In genomic region chr11:2868604-2869526, GRCh38 we compare ENCODE assay signal across 2 cellular contexts.
TF ChIP-seq lines count a peak whose summit lies in the region.

No MANE protein-coding gene starts in this region.

TF ChIP-seq in GM23338, 12 proteins besides CTCF, POLR2A, EP300 and RAD21 (continued from another document):
- TF ChIP-seq ETS1 (IDR thresholded peaks at IDR 0.05) (no peak), JUNB (IDR thresholded peaks at IDR 0.05; ENCODE audit: unreplicated experiment) (no peak), NANOG (IDR thresholded peaks at IDR 0.05; ENCODE audit: borderline replicate concordance) (no peak), EZH2 (IDR thresholded peaks at IDR 0.05; ENCODE audit: low read depth, unreplicated experiment) (no peak), EZH2phosphoT487 (IDR thresholded peaks at IDR 0.05; ENCODE audit: unreplicated experiment) (no peak), CREB1 (CRISPR knock-in tag; IDR thresholded peaks at IDR 0.05; ENCODE audit: low read depth) (no peak), ZNF114 (CRISPR knock-in tag; IDR thresholded peaks at IDR 0.05) (no peak), STAT1 (IDR thresholded peaks at IDR 0.05; ENCODE audit: unreplicated experiment) (no peak), POLR2AphosphoS5 (IDR thresholded peaks at IDR 0.05; ENCODE audit: low read depth) (no peak), REST (IDR thresholded peaks at IDR 0.05; ENCODE audit: unreplicated experiment) (no peak)
- TF ChIP-seq, protein P1, sequence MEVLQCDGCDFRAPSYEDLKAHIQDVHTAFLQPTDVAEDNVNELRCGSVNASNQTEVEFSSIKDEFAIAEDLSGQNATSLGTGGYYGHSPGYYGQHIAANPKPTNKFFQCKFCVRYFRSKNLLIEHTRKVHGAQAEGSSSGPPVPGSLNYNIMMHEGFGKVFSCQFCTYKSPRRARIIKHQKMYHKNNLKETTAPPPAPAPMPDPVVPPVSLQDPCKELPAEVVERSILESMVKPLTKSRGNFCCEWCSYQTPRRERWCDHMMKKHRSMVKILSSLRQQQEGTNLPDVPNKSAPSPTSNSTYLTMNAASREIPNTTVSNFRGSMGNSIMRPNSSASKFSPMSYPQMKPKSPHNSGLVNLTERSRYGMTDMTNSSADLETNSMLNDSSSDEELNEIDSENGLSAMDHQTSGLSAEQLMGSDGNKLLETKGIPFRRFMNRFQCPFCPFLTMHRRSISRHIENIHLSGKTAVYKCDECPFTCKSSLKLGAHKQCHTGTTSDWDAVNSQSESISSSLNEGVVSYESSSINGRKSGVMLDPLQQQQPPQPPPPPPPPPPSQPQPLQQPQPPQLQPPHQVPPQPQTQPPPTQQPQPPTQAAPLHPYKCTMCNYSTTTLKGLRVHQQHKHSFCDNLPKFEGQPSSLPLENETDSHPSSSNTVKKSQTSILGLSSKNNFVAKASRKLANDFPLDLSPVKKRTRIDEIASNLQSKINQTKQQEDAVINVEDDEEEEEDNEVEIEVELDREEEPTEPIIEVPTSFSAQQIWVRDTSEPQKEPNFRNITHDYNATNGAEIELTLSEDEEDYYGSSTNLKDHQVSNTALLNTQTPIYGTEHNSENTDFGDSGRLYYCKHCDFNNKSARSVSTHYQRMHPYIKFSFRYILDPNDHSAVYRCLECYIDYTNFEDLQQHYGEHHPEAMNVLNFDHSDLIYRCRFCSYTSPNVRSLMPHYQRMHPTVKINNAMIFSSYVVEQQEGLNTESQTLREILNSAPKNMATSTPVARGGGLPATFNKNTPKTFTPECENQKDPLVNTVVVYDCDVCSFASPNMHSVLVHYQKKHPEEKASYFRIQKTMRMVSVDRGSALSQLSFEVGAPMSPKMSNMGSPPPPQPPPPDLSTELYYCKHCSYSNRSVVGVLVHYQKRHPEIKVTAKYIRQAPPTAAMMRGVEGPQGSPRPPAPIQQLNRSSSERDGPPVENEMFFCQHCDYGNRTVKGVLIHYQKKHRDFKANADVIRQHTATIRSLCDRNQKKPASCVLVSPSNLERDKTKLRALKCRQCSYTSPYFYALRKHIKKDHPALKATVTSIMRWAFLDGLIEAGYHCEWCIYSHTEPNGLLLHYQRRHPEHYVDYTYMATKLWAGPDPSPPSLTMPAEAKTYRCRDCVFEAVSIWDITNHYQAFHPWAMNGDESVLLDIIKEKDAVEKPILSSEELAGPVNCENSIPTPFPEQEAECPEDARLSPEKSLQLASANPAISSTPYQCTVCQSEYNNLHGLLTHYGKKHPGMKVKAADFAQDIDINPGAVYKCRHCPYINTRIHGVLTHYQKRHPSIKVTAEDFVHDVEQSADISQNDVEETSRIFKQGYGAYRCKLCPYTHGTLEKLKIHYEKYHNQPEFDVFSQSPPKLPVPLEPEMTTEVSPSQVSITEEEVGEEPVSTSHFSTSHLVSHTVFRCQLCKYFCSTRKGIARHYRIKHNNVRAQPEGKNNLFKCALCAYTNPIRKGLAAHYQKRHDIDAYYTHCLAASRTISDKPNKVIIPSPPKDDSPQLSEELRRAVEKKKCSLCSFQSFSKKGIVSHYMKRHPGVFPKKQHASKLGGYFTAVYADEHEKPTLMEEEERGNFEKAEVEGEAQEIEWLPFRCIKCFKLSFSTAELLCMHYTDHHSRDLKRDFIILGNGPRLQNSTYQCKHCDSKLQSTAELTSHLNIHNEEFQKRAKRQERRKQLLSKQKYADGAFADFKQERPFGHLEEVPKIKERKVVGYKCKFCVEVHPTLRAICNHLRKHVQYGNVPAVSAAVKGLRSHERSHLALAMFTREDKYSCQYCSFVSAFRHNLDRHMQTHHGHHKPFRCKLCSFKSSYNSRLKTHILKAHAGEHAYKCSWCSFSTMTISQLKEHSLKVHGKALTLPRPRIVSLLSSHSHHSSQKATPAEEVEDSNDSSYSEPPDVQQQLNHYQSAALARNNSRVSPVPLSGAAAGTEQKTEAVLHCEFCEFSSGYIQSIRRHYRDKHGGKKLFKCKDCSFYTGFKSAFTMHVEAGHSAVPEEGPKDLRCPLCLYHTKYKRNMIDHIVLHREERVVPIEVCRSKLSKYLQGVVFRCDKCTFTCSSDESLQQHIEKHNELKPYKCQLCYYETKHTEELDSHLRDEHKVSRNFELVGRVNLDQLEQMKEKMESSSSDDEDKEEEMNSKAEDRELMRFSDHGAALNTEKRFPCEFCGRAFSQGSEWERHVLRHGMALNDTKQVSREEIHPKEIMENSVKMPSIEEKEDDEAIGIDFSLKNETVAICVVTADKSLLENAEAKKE (CRISPR knock-in tag; IDR thresholded peaks at IDR 0.05) = no peak

TF ChIP-seq in endothelial cell of umbilical vein, 7 proteins besides CTCF, POLR2A, EP300 and RAD21 (continued from another document):
- TF ChIP-seq MAX (IDR thresholded peaks at IDR 0.05; ENCODE audit: insufficient read depth, insufficient read length) = no peak
- peak; percentile 87 for TF ChIP-seq EZH2 (IDR thresholded peaks at IDR 0.05; ENCODE audit: borderline replicate concordance, low read depth, low read length, severe bottlenecking)
